Comparison of ENCODE assay signal across 1 cellular context in genomic region chr7:47949703-47950102, GRCh38.
TF ChIP-seq lines count a peak whose summit lies in the region.

No MANE protein-coding gene starts in this region.

TF ChIP-seq in WTC11, 78 proteins besides CTCF, POLR2A, EP300 and RAD21 (continued from another document):
- TF ChIP-seq TEAD1 (CRISPR knock-in tag; IDR thresholded peaks at IDR 0.05) (no peak), IRF2 (CRISPR knock-in tag; IDR thresholded peaks at IDR 0.05; ENCODE audit: borderline replicate concordance, low read depth) (no peak)
- TF ChIP-seq, protein P1, sequence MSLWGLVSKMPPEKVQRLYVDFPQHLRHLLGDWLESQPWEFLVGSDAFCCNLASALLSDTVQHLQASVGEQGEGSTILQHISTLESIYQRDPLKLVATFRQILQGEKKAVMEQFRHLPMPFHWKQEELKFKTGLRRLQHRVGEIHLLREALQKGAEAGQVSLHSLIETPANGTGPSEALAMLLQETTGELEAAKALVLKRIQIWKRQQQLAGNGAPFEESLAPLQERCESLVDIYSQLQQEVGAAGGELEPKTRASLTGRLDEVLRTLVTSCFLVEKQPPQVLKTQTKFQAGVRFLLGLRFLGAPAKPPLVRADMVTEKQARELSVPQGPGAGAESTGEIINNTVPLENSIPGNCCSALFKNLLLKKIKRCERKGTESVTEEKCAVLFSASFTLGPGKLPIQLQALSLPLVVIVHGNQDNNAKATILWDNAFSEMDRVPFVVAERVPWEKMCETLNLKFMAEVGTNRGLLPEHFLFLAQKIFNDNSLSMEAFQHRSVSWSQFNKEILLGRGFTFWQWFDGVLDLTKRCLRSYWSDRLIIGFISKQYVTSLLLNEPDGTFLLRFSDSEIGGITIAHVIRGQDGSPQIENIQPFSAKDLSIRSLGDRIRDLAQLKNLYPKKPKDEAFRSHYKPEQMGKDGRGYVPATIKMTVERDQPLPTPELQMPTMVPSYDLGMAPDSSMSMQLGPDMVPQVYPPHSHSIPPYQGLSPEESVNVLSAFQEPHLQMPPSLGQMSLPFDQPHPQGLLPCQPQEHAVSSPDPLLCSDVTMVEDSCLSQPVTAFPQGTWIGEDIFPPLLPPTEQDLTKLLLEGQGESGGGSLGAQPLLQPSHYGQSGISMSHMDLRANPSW (CRISPR knock-in tag; conservative IDR thresholded peaks at IDR 0.05; ENCODE audit: low read depth), result no peak
